In genomic region chr9:83327750-83328622, GRCh38 we compare ENCODE assay signal across 23 cellular contexts.
A peak's percentile ranks its signal among the peaks of the same experiment; 100 is the strongest.
DNase-seq lines count a peak whose midpoint lies in the region; ATAC-seq and TF ChIP-seq lines count a peak whose summit lies in the region.
"Had no signal": no experiment of that assay in that cellular context is flagged by ENCODE, and none has a peak within 500 bp of the region (broad histone marks: within the 10 kb centered on the region; RNA-seq: fewer than 3 reads in every experiment).

No MANE protein-coding gene starts in this region.

- no peak overlapping the region for H4K8ac ChIP-seq in mesenchymal stem cell (ENCODE audit: low read length)

- no peak overlapping the region for H2AFZ ChIP-seq in mesenchymal stem cell (ENCODE audit: low read depth, low read length)

- H2BK120ac ChIP-seq in mesenchymal stem cell (ENCODE audit: low read depth, low read length) = no peak overlapping the region

- WGBS in mesenchymal stem cell = 67% methylated on average over 6 of the region's 6 CpGs
- 65 to 70% methylated on average over 6 of the region's 6 CpGs for WGBS in tibial nerve, 2 donors

- H3K36me3 ChIP-seq in WERI-Rb-1 = no peaks in the 10 kb centered on the region
- H3K36me3 ChIP-seq in mesenchymal stem cell (ENCODE audit: control insufficient read depth in 1 of 2, insufficient read depth in 2 of 2, low read depth in 1 of 2, low read length in 2 of 2) = no peaks in the 10 kb centered on the region
- H3K36me3 ChIP-seq in tibial nerve = peaks cover 0 to 9% (median 0%) of the 10 kb centered on the region in 3 donors
- H3K36me3 ChIP-seq: cardiac muscle cell, esophagus squamous epithelium, gastroesophageal sphincter, suprapubic skin, uterus had no signal

- no peak overlapping the region for H4K91ac ChIP-seq in mesenchymal stem cell (ENCODE audit: low read length)

- intact Hi-C loops in head of caudate nucleus (cut with DNase I) = no loop called here

- peak overlapping the region; percentile 21 for H3K9ac ChIP-seq in mesenchymal stem cell (ENCODE audit: low read length)

- H3K27ac ChIP-seq in WERI-Rb-1 = no peak overlapping the region
- no peak overlapping the region for H3K27ac ChIP-seq in mesenchymal stem cell (ENCODE audit: low read length, poor library complexity, severe bottlenecking)
- H3K27ac ChIP-seq in tibial nerve = no peak overlapping the region
- H3K27ac ChIP-seq: cardiac muscle cell, esophagus squamous epithelium, gastroesophageal sphincter, skin epidermis, suprapubic skin, uterus had no signal

- H3K18ac ChIP-seq in mesenchymal stem cell (ENCODE audit: low read depth in 1 of 2, low read length in 2 of 2) = no peak overlapping the region

- H3K9me3 ChIP-seq in WERI-Rb-1 (ENCODE audit: severe bottlenecking) (no peaks in the 10 kb centered on the region), mesenchymal stem cell (ENCODE audit: control insufficient read depth, low read length) (peaks cover 6% of the 10 kb centered on the region), tibial nerve (no peaks in the 10 kb centered on the region)
- H3K9me3 ChIP-seq: esophagus squamous epithelium, gastroesophageal sphincter, suprapubic skin, uterus had no signal

- H2BK12ac ChIP-seq in mesenchymal stem cell (ENCODE audit: low read length in 2 of 2) = no peak overlapping the region

- H3K4ac ChIP-seq in mesenchymal stem cell (ENCODE audit: low read depth in 1 of 2, low read length in 2 of 2) = no peak overlapping the region

- H3K4me1 ChIP-seq in mesenchymal stem cell (ENCODE audit: control insufficient read depth, insufficient read depth, low read depth, low read length) = no peaks in the 10 kb centered on the region
- peaks cover 0 to 4% (median 0%) of the 10 kb centered on the region in 4 donors for H3K4me1 ChIP-seq in tibial nerve
- H3K4me1 ChIP-seq: esophagus squamous epithelium, gastroesophageal sphincter, uterus had no signal

- TF ChIP-seq CTCF in WERI-Rb-1 (IDR thresholded peaks at IDR 0.05; ENCODE audit: low read depth, low read length) = no peak
- no peak for TF ChIP-seq CTCF in tibial nerve (IDR thresholded peaks at IDR 0.05)

- no peak overlapping the region for H3K14ac ChIP-seq in mesenchymal stem cell (ENCODE audit: low read length in 2 of 2)

- H3K27me3 ChIP-seq in WERI-Rb-1 (ENCODE audit: insufficient read depth, low read depth, severe bottlenecking) (no peaks in the 10 kb centered on the region), mesenchymal stem cell (ENCODE audit: control insufficient read depth in 1 of 2, insufficient read depth in 1 of 2, low read length in 2 of 2) (peaks cover 0 to 6% of the 10 kb centered on the region in 2 experiments), tibial nerve (no peaks in the 10 kb centered on the region)
- H3K27me3 ChIP-seq: cardiac muscle cell, esophagus squamous epithelium, gastroesophageal sphincter, suprapubic skin, uterus had no signal

- no peak overlapping the region for H3K4me2 ChIP-seq in mesenchymal stem cell (ENCODE audit: low read length, poor library complexity, severe bottlenecking)

- H3K4me3 ChIP-seq in WERI-Rb-1 (ENCODE audit: low read depth, low read length) (no peak overlapping the region), mesenchymal stem cell (ENCODE audit: insufficient read depth in 1 of 2, low read depth in 1 of 2, low read length in 2 of 2) (no peak overlapping the region), tibial nerve (no peak overlapping the region)
- H3K4me3 ChIP-seq: cardiac muscle cell, esophagus squamous epithelium, gastroesophageal sphincter, skin epidermis, suprapubic skin, uterus had no signal

- no peak for TF ChIP-seq EP300 in tibial nerve (IDR thresholded peaks at IDR 0.05)

- no peak for ATAC-seq in GM21526 (IDR thresholded peaks at IDR 0.05; ENCODE audit: low FRiP score, unreplicated experiment)
- ATAC-seq: gastroesophageal sphincter; HCT116; stimulated activated naive B cell treated with anti-CD40 and anti-IgM and Interleukin-4, amounts not matched to agents 10 μg/mL and 1 μg/mL and 100 μg/mL, for 72 hours had no signal

- H3K79me1 ChIP-seq in mesenchymal stem cell (replicated peaks; ENCODE audit: low read length, poor library complexity, severe bottlenecking) = no peaks in the 10 kb centered on the region

- DNase-seq in COLO829 (ENCODE audit: low spot score) = peak; percentile 41
- peak; percentile 49 for DNase-seq in NCI-H146 (lab: John Stamatoyannopoulos, UW)
- DNase-seq in WERI-Rb-1 = peak; percentile 20
- no peak for DNase-seq in mesenchymal stem cell
- no peak for DNase-seq in tibial nerve (ENCODE audit: low spot score in 2 of 2)
- no peak for DNase-seq in head of caudate nucleus
- DNase-seq: activated B cell treated with CpG ODN at 0.5 μM for 24 hours; activated CD4-positive, alpha-beta T cell treated with anti-CD3 and anti-CD28 coated beads, Interleukin-2, amount 50 U/mL, for 4 hours; activated CD8-positive, alpha-beta memory T cell treated with anti-CD3 and anti-CD28 coated beads, Interleukin-2, amount 50 U/mL, for 4 hours; aorta; esophagus squamous epithelium; NCI-H1417; NCI-H2171; NCI-H524 treated with DMSO at 0.1 percent for 48 hours; stimulated activated naive B cell treated with anti-CD40 and anti-IgM and Interleukin-4, amounts not matched to agents 10 μg/mL and 1 μg/mL and 100 μg/mL, for 72 hours; SW 1271; uterus had no signal

- TF ChIP-seq POLR2A in tibial nerve (IDR thresholded peaks at IDR 0.05) = no peak

- H2BK15ac ChIP-seq in mesenchymal stem cell (ENCODE audit: low read depth, poor library complexity, severe bottlenecking) = no peak overlapping the region

- no peak overlapping the region for H2AK5ac ChIP-seq in mesenchymal stem cell (ENCODE audit: low read length, severe bottlenecking)

- no peak overlapping the region for H3K23ac ChIP-seq in mesenchymal stem cell (ENCODE audit: low read length in 2 of 2)

- H2BK5ac ChIP-seq in mesenchymal stem cell (ENCODE audit: low read depth, low read length, poor library complexity, severe bottlenecking) = no peak overlapping the region

Comparison
In these comparisons a context has a peak if more than half of its experiments do, and no peak if none do; other contexts are left out.
1. DNase-seq: peak in COLO829 (single experiment), NCI-H146 (single experiment) and WERI-Rb-1 (single experiment); none in mesenchymal stem cell (single experiment), tibial nerve (0 of 2) and head of caudate nucleus (0 of 42).